ENCODE assay signal across 1 cellular context in the genomic region with DNA sequence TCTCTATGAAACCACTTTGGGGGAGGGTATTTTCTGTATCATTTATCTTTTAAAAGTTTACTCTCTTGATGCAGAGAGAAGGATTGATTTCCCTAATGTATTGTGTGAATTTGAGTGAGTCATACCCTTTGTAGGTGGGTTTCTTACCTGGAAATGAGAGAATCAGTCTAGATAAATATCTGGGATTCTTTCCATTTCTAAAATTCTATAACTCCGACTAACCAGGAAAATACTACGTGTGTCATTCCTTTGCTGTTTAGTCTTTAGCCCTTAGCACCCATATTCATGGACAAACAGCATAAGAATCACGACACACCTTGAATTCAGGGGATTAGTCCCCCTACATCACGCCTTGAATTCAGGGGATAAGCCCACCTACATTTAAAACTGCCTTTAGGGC.
TF ChIP-seq lines count a peak whose summit lies in the region.

No MANE protein-coding gene starts in this region.

TF ChIP-seq in GM23338, 12 proteins besides CTCF, POLR2A, EP300 and RAD21 (continued from another document):
- no peak for TF ChIP-seq ZNF462 (CRISPR knock-in tag; IDR thresholded peaks at IDR 0.05)
- TF ChIP-seq EZH2 (IDR thresholded peaks at IDR 0.05; ENCODE audit: low read depth, unreplicated experiment) = no peak
- no peak for TF ChIP-seq ZNF331 (CRISPR knock-in tag; IDR thresholded peaks at IDR 0.05; ENCODE audit: low read depth)
- TF ChIP-seq ZNF114 (CRISPR knock-in tag; IDR thresholded peaks at IDR 0.05) = no peak
- TF ChIP-seq, protein P1, sequence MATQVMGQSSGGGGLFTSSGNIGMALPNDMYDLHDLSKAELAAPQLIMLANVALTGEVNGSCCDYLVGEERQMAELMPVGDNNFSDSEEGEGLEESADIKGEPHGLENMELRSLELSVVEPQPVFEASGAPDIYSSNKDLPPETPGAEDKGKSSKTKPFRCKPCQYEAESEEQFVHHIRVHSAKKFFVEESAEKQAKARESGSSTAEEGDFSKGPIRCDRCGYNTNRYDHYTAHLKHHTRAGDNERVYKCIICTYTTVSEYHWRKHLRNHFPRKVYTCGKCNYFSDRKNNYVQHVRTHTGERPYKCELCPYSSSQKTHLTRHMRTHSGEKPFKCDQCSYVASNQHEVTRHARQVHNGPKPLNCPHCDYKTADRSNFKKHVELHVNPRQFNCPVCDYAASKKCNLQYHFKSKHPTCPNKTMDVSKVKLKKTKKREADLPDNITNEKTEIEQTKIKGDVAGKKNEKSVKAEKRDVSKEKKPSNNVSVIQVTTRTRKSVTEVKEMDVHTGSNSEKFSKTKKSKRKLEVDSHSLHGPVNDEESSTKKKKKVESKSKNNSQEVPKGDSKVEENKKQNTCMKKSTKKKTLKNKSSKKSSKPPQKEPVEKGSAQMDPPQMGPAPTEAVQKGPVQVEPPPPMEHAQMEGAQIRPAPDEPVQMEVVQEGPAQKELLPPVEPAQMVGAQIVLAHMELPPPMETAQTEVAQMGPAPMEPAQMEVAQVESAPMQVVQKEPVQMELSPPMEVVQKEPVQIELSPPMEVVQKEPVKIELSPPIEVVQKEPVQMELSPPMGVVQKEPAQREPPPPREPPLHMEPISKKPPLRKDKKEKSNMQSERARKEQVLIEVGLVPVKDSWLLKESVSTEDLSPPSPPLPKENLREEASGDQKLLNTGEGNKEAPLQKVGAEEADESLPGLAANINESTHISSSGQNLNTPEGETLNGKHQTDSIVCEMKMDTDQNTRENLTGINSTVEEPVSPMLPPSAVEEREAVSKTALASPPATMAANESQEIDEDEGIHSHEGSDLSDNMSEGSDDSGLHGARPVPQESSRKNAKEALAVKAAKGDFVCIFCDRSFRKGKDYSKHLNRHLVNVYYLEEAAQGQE (IDR thresholded peaks at IDR 0.05; ENCODE audit: unreplicated experiment) = no peak
